In the genomic region with DNA sequence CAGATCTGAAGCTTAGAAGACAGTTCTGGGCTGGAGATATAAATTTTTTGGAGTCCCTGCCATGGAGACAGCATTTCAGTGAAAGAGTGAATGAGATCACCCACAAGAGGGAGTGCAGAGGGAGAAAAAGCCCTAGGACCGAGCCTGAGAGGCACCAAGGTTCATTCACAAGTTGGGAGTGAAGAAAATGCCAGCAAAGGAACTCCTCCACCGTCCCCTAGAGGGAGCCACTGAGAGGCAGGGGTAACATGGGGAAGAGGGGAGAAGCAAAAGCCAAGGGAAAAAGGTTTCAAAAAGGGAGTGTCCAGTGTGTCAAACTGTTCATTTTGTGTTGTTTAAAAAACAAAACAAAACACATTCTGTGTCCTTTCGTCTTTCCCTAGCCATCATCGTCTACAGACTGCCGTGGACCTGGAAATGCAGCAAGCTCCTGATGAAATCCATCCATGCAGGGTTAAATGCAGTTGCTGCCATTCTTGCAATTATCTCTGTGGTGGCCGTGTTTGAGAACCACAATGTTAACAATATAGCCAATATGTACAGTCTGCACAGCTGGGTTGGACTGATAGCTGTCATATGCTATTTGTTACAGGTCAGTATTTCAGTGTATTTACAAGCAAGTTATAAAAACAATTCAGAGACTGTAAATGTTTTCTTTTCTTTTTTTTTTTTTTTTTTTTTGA, we compare ENCODE assay signal across 8 cellular contexts. TPM values are rescaled to one million over a fixed set of nuclear protein-coding genes. Genes with fewer than 3 reads are reported as not detected.
DNase-seq lines count a peak whose midpoint lies in the region; ATAC-seq, FAIRE-seq and TF ChIP-seq lines count a peak whose summit lies in the region.

No MANE protein-coding gene starts in this region.

- no peaks in the 10 kb centered on the region for H3K27me3 ChIP-seq in OCI-LY1 (ENCODE audit: insufficient read depth, low read length)

- TF ChIP-seq POLR2A in GM12891 (IDR thresholded peaks at IDR 0.05; ENCODE audit: low read depth, low read length): no peak

- H3K4me3 ChIP-seq in AG10803 (ENCODE audit: low read length) (no peak overlapping the region), OCI-LY1 (ENCODE audit: low read depth, low read length, poor library complexity, severe bottlenecking) (no peak overlapping the region), fibroblast of villous mesenchyme (ENCODE audit: low read depth, low read length) (no peak overlapping the region)

- TF ChIP-seq CTCF in AG10803 (conservative IDR thresholded peaks at IDR 0.05; ENCODE audit: low read length): peak; percentile 46
- peak; percentile 65 for TF ChIP-seq CTCF in OCI-LY1 (IDR thresholded peaks at IDR 0.05; ENCODE audit: low read length)
- peak; percentile 51 for TF ChIP-seq CTCF in fibroblast of villous mesenchyme (IDR thresholded peaks at IDR 0.05; ENCODE audit: insufficient read depth, low read depth, low read length)

- H3K79me2 ChIP-seq in OCI-LY1 (ENCODE audit: insufficient read depth, low read length): no peaks in the 10 kb centered on the region

- no peaks in the 10 kb centered on the region for H3K9me3 ChIP-seq in OCI-LY1 (ENCODE audit: low read length)

- no peak overlapping the region for H2AFZ ChIP-seq in OCI-LY1 (ENCODE audit: low read length)

- H3K4me1 ChIP-seq in OCI-LY1 (ENCODE audit: insufficient read depth, low read length, severe bottlenecking): no peaks in the 10 kb centered on the region

- H3K27ac ChIP-seq in OCI-LY1 (ENCODE audit: low read depth, low read length, poor library complexity, severe bottlenecking): no peak overlapping the region

- H3K9ac ChIP-seq in OCI-LY1 (ENCODE audit: low read length): no peak overlapping the region

- FAIRE-seq in GM12891 (lab: Jason Lieb, UNC): peak; percentile 74

- H3K36me3 ChIP-seq in OCI-LY1 (ENCODE audit: insufficient read depth, low read length): no peaks in the 10 kb centered on the region

- no peak for ATAC-seq in GM18909 (IDR thresholded peaks at IDR 0.05; ENCODE audit: poor library complexity, unreplicated experiment)

- no peak overlapping the region for H3K4me2 ChIP-seq in OCI-LY1 (ENCODE audit: low read length)

- H3F3A ChIP-seq in OCI-LY1 (ENCODE audit: insufficient read depth, low read length): no peaks in the 10 kb centered on the region

- H4K20me1 ChIP-seq in OCI-LY1 (ENCODE audit: insufficient read depth, low read length): no peaks in the 10 kb centered on the region

- DNase-seq in AG10803 (ENCODE audit: low read depth) (no peak), GM12891 (ENCODE audit: insufficient read length, low spot score) (no peak), fibroblast of villous mesenchyme (ENCODE audit: low read depth) (no peak), AG20443 (ENCODE audit: low spot score) (no peak), islet precursor cell (no peak), DMS153 (lab: John Stamatoyannopoulos, UW) (no peak)

- H3K9me2 ChIP-seq in OCI-LY1 (ENCODE audit: low read depth, low read length): no peaks in the 10 kb centered on the region

TF ChIP-seq in GM12891, 5 proteins besides CTCF, POLR2A, EP300 and RAD21:
- TF ChIP-seq PAX5 (IDR thresholded peaks at IDR 0.05; ENCODE audit: insufficient read depth, low read length, severe bottlenecking) (no peak), TAF1 (IDR thresholded peaks at IDR 0.05; ENCODE audit: low read depth, low read length) (no peak), POLR2AphosphoS5 (IDR thresholded peaks at IDR 0.05; ENCODE audit: low read depth, low read length) (no peak), SPI1 (IDR thresholded peaks at IDR 0.05; ENCODE audit: low read depth, low read length) (no peak), POU2F2 (IDR thresholded peaks at IDR 0.05; ENCODE audit: low read depth, low read length) (no peak)

RNA-seq across cellular contexts. Expression of a gene that starts 19.1 kb away (rescaled TPM):
- 17.5 TPM for polyA plus RNA-seq in GM12891 (2012; ENCODE audit: low read depth, missing spikeins)
- total RNA-seq in fibroblast of villous mesenchyme: 113 and 189 TPM in 2 replicates
